In genomic region chr7:91249506-91250233, GRCh38 we compare ENCODE assay signal across 15 cellular contexts. TPM values are rescaled to one million over a fixed set of nuclear protein-coding genes. Genes with fewer than 3 reads are reported as not detected.
DNase-seq lines count a peak whose midpoint lies in the region; ATAC-seq, FAIRE-seq and TF ChIP-seq lines count a peak whose summit lies in the region.
"Had no signal": no experiment of that assay in that cellular context is flagged by ENCODE, and none has a peak within 500 bp of the region (broad histone marks: within the 10 kb centered on the region; RNA-seq: fewer than 3 reads in every experiment).

No MANE protein-coding gene starts in this region.

- TF ChIP-seq POLR2A in prostate gland (IDR thresholded peaks at IDR 0.05), result no peak
- no peak for TF ChIP-seq POLR2A in heart left ventricle (IDR thresholded peaks at IDR 0.05)

- H3K4me3 ChIP-seq in fibroblast of mammary gland (ENCODE audit: control insufficient read depth, low read depth, low read length) (no peak overlapping the region), prostate gland (no peak overlapping the region), heart left ventricle (no peak overlapping the region)

- H3K4me1 ChIP-seq in prostate gland (replicated peaks) (no peaks in the 10 kb centered on the region), heart left ventricle (no peaks in the 10 kb centered on the region)

- H3K36me3 ChIP-seq in prostate gland (no peaks in the 10 kb centered on the region), heart left ventricle (no peaks in the 10 kb centered on the region)

- no peak overlapping the region for H3K27ac ChIP-seq in prostate gland
- H3K27ac ChIP-seq in heart left ventricle, result no peak overlapping the region
- H3K27ac ChIP-seq: C4-2B, VCaP had no signal

- peak; percentile 23 for DNase-seq in ELF-1 (ENCODE audit: low read depth, low spot score)
- DNase-seq in RCC 7860 (ENCODE audit: low spot score), result peak; percentile 72
- peak; percentile 78 for DNase-seq in fibroblast of mammary gland (ENCODE audit: low read depth)
- peak; percentile 19 for DNase-seq in prostate gland (ENCODE audit: low spot score)
- DNase-seq in NCI-H1417 treated with DMSO at 0.1 percent for 48 hours (lab: John Stamatoyannopoulos, UW), result no peak
- DNase-seq in HUDEP-2 (lab: John Stamatoyannopoulos, UW; ENCODE audit: unreplicated experiment in 76 of 76), result no peak
- no peak for DNase-seq in heart left ventricle
- DNase-seq: activated naive CD4-positive, alpha-beta T cell treated with anti-CD3 and anti-CD28 coated beads, Interleukin-2, amount 10 ng/mL, durations not matched to agents 7 days and 5 days; cerebellar nuclear complex; Karpas-422; NCI-H2081; stimulated activated CD8-positive, alpha-beta memory T cell treated with anti-CD3 and anti-CD28 coated beads, Interleukin-4, amount 100 ng/mL, for 48 hours had no signal

- intact Hi-C loops in prostate gland (cut with DNase I) (no loop called here), heart left ventricle (cut with DNase I) (loop anchor here in 1 of 10 donors (10.0 kb wide), 1 partner anchor 155 kb away; no protein-coding TSS in a partner anchor)

- H3K9me3 ChIP-seq in prostate gland, result no peaks in the 10 kb centered on the region
- peaks cover 0 to 4% (median 0%) of the 10 kb centered on the region in 12 donors for H3K9me3 ChIP-seq in heart left ventricle

- peak; percentile 86 for FAIRE-seq in RCC 7860 (lab: Jason Lieb, UNC)

- no peak for ATAC-seq in GM21526 (IDR thresholded peaks at IDR 0.05; ENCODE audit: low FRiP score, unreplicated experiment)
- ATAC-seq in heart left ventricle, result no peak

- H3K27me3 ChIP-seq in prostate gland (replicated peaks; ENCODE audit: insufficient read depth), result no peaks in the 10 kb centered on the region
- no peaks in the 10 kb centered on the region for H3K27me3 ChIP-seq in heart left ventricle

- 62% methylated on average over 4 of the region's 4 CpGs for WGBS in prostate gland
- WGBS in heart left ventricle, 4 donors, result 83 to 86% (median 84%) methylated on average over 4 of the region's 4 CpGs

- no peak for TF ChIP-seq CTCF in fibroblast of mammary gland (conservative IDR thresholded peaks at IDR 0.05; ENCODE audit: control insufficient read depth, insufficient read depth, low read depth, low read length)
- no peak for TF ChIP-seq CTCF in prostate gland (IDR thresholded peaks at IDR 0.05)
- TF ChIP-seq CTCF in heart left ventricle (IDR thresholded peaks at IDR 0.05), result no peak

RNA-seq across cellular contexts. Expression of gene FZD1, which starts 14.6 kb away (rescaled TPM):
- 10 to 100 TPM; 26.6 to 56.9 TPM for total RNA-seq in prostate gland
- total RNA-seq in heart left ventricle, result 10 to 100 TPM; 11.5 to 29.8 (median 17.9) TPM
- polyA plus RNA-seq in heart left ventricle, result 1 to 10 TPM; 4.7 to 9.9 TPM

Comparison
In these comparisons a context has a peak if more than half of its experiments do, and no peak if none do; other contexts are left out.
1. DNase-seq: peak in ELF-1 (single experiment), RCC 7860 (single experiment), fibroblast of mammary gland (single experiment) and prostate gland (single experiment); none in NCI-H1417 treated with DMSO at 0.1 percent for 48 hours (single experiment), HUDEP-2 (0 of 76) and heart left ventricle (0 of 5).